Comparison of ENCODE assay signal across 15 cellular contexts in genomic region chr18:53610957-53611356, GRCh38.
DNase-seq lines count a peak whose midpoint lies in the region; ATAC-seq, FAIRE-seq and TF ChIP-seq lines count a peak whose summit lies in the region.
"Had no signal": no experiment of that assay in that cellular context is flagged by ENCODE, and none has a peak within 500 bp of the region (broad histone marks: within the 10 kb centered on the region; RNA-seq: fewer than 3 reads in every experiment).

No MANE protein-coding gene starts in this region.

- SMC1A ChIA-PET in GM12878 (lab: Charles Lee; ENCODE audit: uncharacterized antibody, unreplicated experiment): no interaction called here

- no TSS peak for BruUV-seq in GM12878 (replicated peaks; lab: Mats Ljungman, UMichigan)

- ATAC-seq in GM21390 (IDR thresholded peaks at IDR 0.05; ENCODE audit: unreplicated experiment) (peak; percentile 78), HG03432 (IDR thresholded peaks at IDR 0.05; ENCODE audit: unreplicated experiment) (peak; percentile 86), GM12878 (peak; percentile 57; the same call in 2 of the 3 replicates), GM19467 (IDR thresholded peaks at IDR 0.05; ENCODE audit: unreplicated experiment) (no peak), HG03378 (IDR thresholded peaks at IDR 0.05; ENCODE audit: unreplicated experiment) (no peak)

- no peaks in the 10 kb centered on the region for H3K27me3 ChIP-seq in GM12878 (replicated peaks in 1 of 2; ENCODE audit: control insufficient read depth in 2 of 2, insufficient read depth in 2 of 2, low read length in 1 of 2)
- H3K27me3 ChIP-seq: BLaER1 had no signal

- DNase-seq in GM12891 (ENCODE audit: insufficient read length, low spot score) (peak; percentile 3), GM12878 (ENCODE audit: low read depth, low spot score) (peak; percentile 2), kidney glomerular epithelial cell (lab: John Stamatoyannopoulos, UW) (no peak)
- DNase-seq: 8988T, AML-193, DMS53, GOT3, H9, KG1 had no signal

- no peak overlapping the region for H3K4me3 ChIP-seq in GM12878
- H3K4me3 ChIP-seq: BLaER1 had no signal

- POLR2A ChIA-PET in GM12878 (lab: Charles Lee): no interaction called here

- in situ Hi-C loops in GM12878 (cut with MboI): no loop called here

- TF ChIP-seq POLR2A in GM12891 (IDR thresholded peaks at IDR 0.05; ENCODE audit: low read depth, low read length) (no peak), GM12878 (IDR thresholded peaks at IDR 0.05; ENCODE audit: low read depth, low read length) (no peak)

- intact Hi-C loops in GM12878 (cut with micrococcal nuclease; ENCODE audit: unreplicated experiment): no loop called here

- no peak overlapping the region for H3K4me2 ChIP-seq in GM12878 (ENCODE audit: control insufficient read depth, insufficient read depth)
- H3K4me2 ChIP-seq: BLaER1 had no signal

- no peaks in the 10 kb centered on the region for H3K9me3 ChIP-seq in GM12878 (replicated peaks; ENCODE audit: control insufficient read depth, insufficient read depth, low read length)
- H3K9me3 ChIP-seq: BLaER1 had no signal

- CTCF ChIA-PET in GM12878 (lab: Yijun Ruan, JAX): no interaction called here

- FAIRE-seq in GM12891 (lab: Jason Lieb, UNC) (no peak), GM12878 (lab: Jason Lieb, UNC) (no peak)
- FAIRE-seq: GM12892 had no signal

- no peak for TF ChIP-seq CTCF in GM12878 (IDR thresholded peaks at IDR 0.05 in 2 of 3, conservative IDR thresholded peaks at IDR 0.05 in 1 of 3; ENCODE audit: control insufficient read depth in 2 of 3, extremely low read depth in 1 of 3, insufficient read depth in 1 of 3, low read depth in 3 of 3, low read length in 3 of 3)

- H4K20me1 ChIP-seq in GM12878 (ENCODE audit: control insufficient read depth, insufficient read depth): no peaks in the 10 kb centered on the region
- H4K20me1 ChIP-seq: BLaER1 had no signal

- no peak overlapping the region for H2AFZ ChIP-seq in GM12878 (ENCODE audit: control insufficient read depth, low read depth, low read length)

- H3K27ac ChIP-seq in GM12878 (ENCODE audit: control insufficient read depth, insufficient read depth): no peak overlapping the region
- H3K27ac ChIP-seq: BLaER1 had no signal

- RAD21 ChIA-PET in GM12878 (lab: Charles Lee; ENCODE audit: unreplicated experiment): no interaction called here

- no peak for TF ChIP-seq RAD21 in GM12878 (IDR thresholded peaks at IDR 0.05; ENCODE audit: insufficient read depth, low read depth, low read length)

- TF ChIP-seq EP300 in GM12878 (IDR thresholded peaks at IDR 0.05; ENCODE audit: borderline replicate concordance in 1 of 2, control insufficient read depth in 1 of 2, low read depth in 2 of 2, low read length in 2 of 2): 0 out of 4 replicates have a peak, but pooled peaks of 1 of the 2 experiments have one; percentile 9

- H3K9ac ChIP-seq in GM12878 (ENCODE audit: control insufficient read depth, insufficient read depth, low read length): no peak overlapping the region
- H3K9ac ChIP-seq: BLaER1 had no signal

- no peaks in the 10 kb centered on the region for H3K4me1 ChIP-seq in GM12878 (ENCODE audit: control insufficient read depth, insufficient read depth, low read length)
- H3K4me1 ChIP-seq: BLaER1 had no signal

- no peaks in the 10 kb centered on the region for H3K79me2 ChIP-seq in GM12878 (ENCODE audit: control insufficient read depth, insufficient read depth, low read length)

- WGBS in GM12878 (ENCODE audit: insufficient coverage, insufficient replicate concordance, low lambda C conversion rate, missing lambda C conversion rate): 24% methylated on average over 1 of the region's 1 CpG

- no peaks in the 10 kb centered on the region for H3K36me3 ChIP-seq in GM12878 (ENCODE audit: control insufficient read depth in 2 of 2, insufficient read depth in 2 of 2, low read length in 1 of 2)
- H3K36me3 ChIP-seq: BLaER1 had no signal

TF ChIP-seq in GM12891, 5 proteins besides CTCF, POLR2A, EP300 and RAD21:
- TF ChIP-seq SPI1 (IDR thresholded peaks at IDR 0.05; ENCODE audit: low read depth, low read length) (no peak), POU2F2 (IDR thresholded peaks at IDR 0.05; ENCODE audit: low read depth, low read length) (no peak), TAF1 (IDR thresholded peaks at IDR 0.05; ENCODE audit: low read depth, low read length) (no peak), PAX5 (IDR thresholded peaks at IDR 0.05; ENCODE audit: insufficient read depth, low read length, severe bottlenecking) (no peak), POLR2AphosphoS5 (IDR thresholded peaks at IDR 0.05; ENCODE audit: low read depth, low read length) (no peak)

TF ChIP-seq in GM12878, 131 proteins besides CTCF, POLR2A, EP300 and RAD21:
- TF ChIP-seq RUNX3 (IDR thresholded peaks at IDR 0.05; ENCODE audit: low read length): peak; percentile 32; the same call in 1 of the 2 replicates
- no peak for TF ChIP-seq E2F4 (IDR thresholded peaks at IDR 0.05; ENCODE audit: low read depth, low read length)
- TF ChIP-seq HSF1 (IDR thresholded peaks at IDR 0.05; ENCODE audit: low read depth, low read length): no peak

Comparison
In these comparisons a context has a peak if more than half of its experiments do, and no peak if none do; other contexts are left out.
1. ATAC-seq: peak in GM21390 (single experiment), HG03432 (single experiment) and GM12878 (single experiment); none in GM19467 (single experiment) and HG03378 (single experiment).